ENCODE assay signal across 18 cellular contexts in genomic region chr13:40940841-40941240, GRCh38.
DNase-seq lines count a peak whose midpoint lies in the region; ATAC-seq and TF ChIP-seq lines count a peak whose summit lies in the region.
"Had no signal": no experiment of that assay in that cellular context is flagged by ENCODE, and none has a peak within 500 bp of the region (broad histone marks: within the 10 kb centered on the region; RNA-seq: fewer than 3 reads in every experiment).

No MANE protein-coding gene starts in this region.

- peaks cover 2% of the 10 kb centered on the region for H3K4me1 Mint-ChIP-seq in CD14-positive monocyte
- H3K4me1 Mint-ChIP-seq in IgD-negative memory B cell, result peaks cover 2 to 19% (median 3%) of the 10 kb centered on the region in 3 donors
- peaks cover 36 to 44% of the 10 kb centered on the region in 2 donors for H3K4me1 Mint-ChIP-seq in natural killer cell

- H3K4me1 ChIP-seq in hepatocyte (ENCODE audit: insufficient read depth), result no peaks in the 10 kb centered on the region
- H3K4me1 ChIP-seq: foreskin keratinocyte, suprapubic skin had no signal

- no peaks in the 10 kb centered on the region for H3K27me3 ChIP-seq in hepatocyte
- H3K27me3 ChIP-seq: foreskin keratinocyte, suprapubic skin had no signal

- no peaks in the 10 kb centered on the region for H3K9me3 ChIP-seq in hepatocyte (ENCODE audit: low read depth)
- H3K9me3 ChIP-seq: suprapubic skin had no signal

- no peak overlapping the region for H3K4me3 Mint-ChIP-seq in CD14-positive monocyte
- H3K4me3 Mint-ChIP-seq in IgD-negative memory B cell, result no peak overlapping the region
- H3K4me3 Mint-ChIP-seq in natural killer cell, result no peak overlapping the region
- H3K4me3 Mint-ChIP-seq: HFFc6 had no signal

- H3K36me3 Mint-ChIP-seq in CD14-positive monocyte (peaks cover 69 to 96% of the 10 kb centered on the region in 2 donors), IgD-negative memory B cell (no peaks in the 10 kb centered on the region), natural killer cell (peaks cover 22% of the 10 kb centered on the region)

- H3K9me3 Mint-ChIP-seq in CD14-positive monocyte (no peaks in the 10 kb centered on the region), IgD-negative memory B cell (no peaks in the 10 kb centered on the region), natural killer cell (no peaks in the 10 kb centered on the region)
- H3K9me3 Mint-ChIP-seq: HFFc6 had no signal

- no peak overlapping the region for H3K27ac ChIP-seq in hepatocyte
- H3K27ac ChIP-seq: foreskin keratinocyte, skin epidermis, suprapubic skin had no signal

- H3K36me3 ChIP-seq in hepatocyte (replicated peaks; ENCODE audit: insufficient read depth, low read depth), result no peaks in the 10 kb centered on the region

- H3K4me3 ChIP-seq in fibroblast of mammary gland (ENCODE audit: control insufficient read depth, low read depth, low read length), result no peak overlapping the region
- H3K4me3 ChIP-seq in hepatocyte, result no peak overlapping the region
- H3K4me3 ChIP-seq: skin epidermis, suprapubic skin had no signal

- H3K27ac Mint-ChIP-seq in CD14-positive monocyte (peak overlapping the region in 4 of 7 donors; percentile 6 to 75 (median 27)), IgD-negative memory B cell (peak overlapping the region; percentile 14 to 64 (median 20)), natural killer cell (peak overlapping the region; percentile 71 to 77)
- H3K27ac Mint-ChIP-seq: HFFc6 had no signal

- H2AFZ ChIP-seq in hepatocyte, result no peak overlapping the region

- H3K27me3 Mint-ChIP-seq in CD14-positive monocyte (ENCODE audit: low read depth in 3 of 3), result no peaks in the 10 kb centered on the region
- no peaks in the 10 kb centered on the region for H3K27me3 Mint-ChIP-seq in IgD-negative memory B cell
- H3K27me3 Mint-ChIP-seq in natural killer cell (ENCODE audit: low read depth in 2 of 2), result no peaks in the 10 kb centered on the region

- peaks cover 56% of the 10 kb centered on the region for H3K79me2 ChIP-seq in hepatocyte

- WGBS in hepatocyte (ENCODE audit: low lambda C conversion rate, missing lambda C conversion rate), result 94% methylated on average over 6 of the region's 6 CpGs

- DNase-seq in CD14-positive monocyte (ENCODE audit: low spot score), result no peak
- peak; percentile 84 for DNase-seq in fibroblast of mammary gland (ENCODE audit: low read depth)
- no peak for DNase-seq in natural killer cell
- no peak for DNase-seq in COLO829 (ENCODE audit: low spot score)
- no peak for DNase-seq in hepatocyte (ENCODE audit: low spot score)
- DNase-seq: activated effector memory CD4-positive, alpha-beta T cell treated with anti-CD3 and anti-CD28 coated beads, Interleukin-2, amount 50 U/mL, for 16 hours; cortex of kidney; foreskin keratinocyte; HFFc6; Kasumi-1; NCI-H1105; NCI-H524; stimulated activated CD4-positive, alpha-beta T cell treated with anti-CD3 and anti-CD28 coated beads, Interleukin-4, amount 100 ng/mL, for 24 hours had no signal

- no peak overlapping the region for H3K4me2 ChIP-seq in hepatocyte

- intact Hi-C loops in CD14-positive monocyte (cut with micrococcal nuclease) (no loop called here), natural killer cell (cut with micrococcal nuclease) (no loop called here)

- TF ChIP-seq CTCF in CD14-positive monocyte (IDR thresholded peaks at IDR 0.05) (no peak), fibroblast of mammary gland (conservative IDR thresholded peaks at IDR 0.05; ENCODE audit: control insufficient read depth, insufficient read depth, low read depth, low read length) (no peak), natural killer cell (IDR thresholded peaks at IDR 0.05) (no peak), hepatocyte (IDR thresholded peaks at IDR 0.05; ENCODE audit: poor library complexity) (no peak)

- H4K20me1 ChIP-seq in hepatocyte (ENCODE audit: insufficient read depth, poor library complexity, severe bottlenecking), result peaks cover 3% of the 10 kb centered on the region

- no peaks in the 10 kb centered on the region for H3K9me2 ChIP-seq in hepatocyte (replicated peaks; ENCODE audit: insufficient read depth)

- ATAC-seq in natural killer cell (peak in 1 of 3 donors; percentile 30), GM21360 (IDR thresholded peaks at IDR 0.05; ENCODE audit: unreplicated experiment) (no peak), HG03460 (IDR thresholded peaks at IDR 0.05; ENCODE audit: unreplicated experiment) (no peak)
- ATAC-seq: foreskin keratinocyte had no signal

Comparison
In these comparisons a context has a peak if more than half of its experiments do, and no peak if none do; other contexts are left out.
1. H3K27ac Mint-ChIP-seq: peak in every context shown above with its lines; median percentile 74 in natural killer cell; 27 in CD14-positive monocyte; 20 in IgD-negative memory B cell.